Comparison of ENCODE assay signal across 31 cellular contexts in genomic region chr5:41112486-41113455, GRCh38. TPM values are rescaled to one million over a fixed set of nuclear protein-coding genes. Genes with fewer than 3 reads are reported as not detected.
DNase-seq lines count a peak whose midpoint lies in the region; ATAC-seq and TF ChIP-seq lines count a peak whose summit lies in the region.
"Had no signal": no experiment of that assay in that cellular context is flagged by ENCODE, and none has a peak within 500 bp of the region (broad histone marks: within the 10 kb centered on the region; RNA-seq: fewer than 3 reads in every experiment).

No MANE protein-coding gene starts in this region.

- no peak overlapping the region for H3K27ac ChIP-seq in right cardiac atrium (ENCODE audit: low read length)
- H3K27ac ChIP-seq in stomach smooth muscle (ENCODE audit: low read length) = peak overlapping the region; percentile 19
- H3K27ac ChIP-seq: ascending aorta, left lung, ovary, SJCRH30, spleen, thoracic aorta, vagina had no signal

- H3K4me1 ChIP-seq in right cardiac atrium (ENCODE audit: control insufficient read depth, insufficient read depth, low read length) (no peaks in the 10 kb centered on the region), adipocyte (ENCODE audit: control insufficient read depth, insufficient read depth, low read length) (peaks cover 43% of the 10 kb centered on the region), stomach smooth muscle (ENCODE audit: control insufficient read depth, insufficient read depth, low read length) (no peaks in the 10 kb centered on the region)
- H3K4me1 ChIP-seq: ascending aorta, left lung, SJCRH30, spleen had no signal

- ATAC-seq in left ventricle myocardium superior (peak; percentile 66), right cardiac atrium (no peak)
- ATAC-seq: esophagus mucosa; HCT116; left lung; stimulated activated naive CD8-positive, alpha-beta T cell treated with anti-CD3 and anti-CD28 coated beads, Interleukin-15, Interleukin-2, amounts not matched to agents 100 U/mL and 50 U/mL, for 24 hours had no signal

- DNase-seq in left ventricle myocardium superior (no peak), right cardiac atrium (no peak), adipocyte (ENCODE audit: low read depth) (peak; percentile 32), fibroblast of pulmonary artery (ENCODE audit: low read depth) (peak; percentile 39), NCI-H2196 treated with DMSO at 0.1 percent for 48 hours (lab: John Stamatoyannopoulos, UW; ENCODE audit: unreplicated experiment) (no peak), retina (no peak)
- no peak for DNase-seq in central memory CD4-positive, alpha-beta T cell
- DNase-seq: BE2C; caudate nucleus; left lung; NCI-H1048; NCI-H1694; NCI-H446 treated with DMSO at 0.1 percent for 48 hours; NCI-H82; ovary; SJCRH30; spleen; stimulated activated CD4-positive, alpha-beta T cell treated with anti-CD3 and anti-CD28 coated beads, Interleukin-2, amount 100 ng/mL, for 24 hours; stimulated activated naive CD8-positive, alpha-beta T cell treated with anti-CD3 and anti-CD28 coated beads, Interleukin-15, Interleukin-2, amounts not matched to agents 100 U/mL and 50 U/mL, for 24 hours; SW 1271 had no signal

- no peak for TF ChIP-seq CTCF in fibroblast of pulmonary artery (IDR thresholded peaks at IDR 0.05; ENCODE audit: low read length, missing control alignments)

- H3K4me3 ChIP-seq in right cardiac atrium (ENCODE audit: low read length) = no peak overlapping the region
- H3K4me3 ChIP-seq in adipocyte (ENCODE audit: low read length) = no peak overlapping the region
- H3K4me3 ChIP-seq in fibroblast of pulmonary artery (replicated peaks; ENCODE audit: low read depth, low read length) = no peak overlapping the region
- no peak overlapping the region for H3K4me3 ChIP-seq in stomach smooth muscle (ENCODE audit: low read length in 2 of 2)
- H3K4me3 ChIP-seq: ascending aorta, left lung, ovary, SJCRH30, spleen, thoracic aorta, vagina had no signal

- no peaks in the 10 kb centered on the region for H3K36me3 ChIP-seq in adipocyte (ENCODE audit: control insufficient read depth, insufficient read depth, low read length, severe bottlenecking)
- H3K36me3 ChIP-seq in stomach smooth muscle (ENCODE audit: control insufficient read depth in 2 of 2, insufficient read depth in 2 of 2, low read length in 2 of 2) = no peaks in the 10 kb centered on the region
- H3K36me3 ChIP-seq: ascending aorta, BE2C, left lung, ovary, SJCRH30, spleen, thoracic aorta, vagina had no signal

- H3K9ac ChIP-seq in adipocyte (ENCODE audit: low read length) (no peak overlapping the region), stomach smooth muscle (ENCODE audit: low read length in 2 of 2) (no peak overlapping the region)

- WGBS in right cardiac atrium = 82% methylated on average over 2 of the region's 2 CpGs

- intact Hi-C loops in left ventricle myocardium superior (cut with micrococcal nuclease) = no loop called here
- intact Hi-C loops in right cardiac atrium (cut with DNase I) = loop anchor here in 1 of 4 donors (10.0 kb wide), 1 partner anchor 208 kb away; the partner anchor contains the start of gene C7

- H3K9me3 ChIP-seq in right cardiac atrium (ENCODE audit: control insufficient read depth, low read length) (no peaks in the 10 kb centered on the region), adipocyte (ENCODE audit: control insufficient read depth, low read length) (no peaks in the 10 kb centered on the region), stomach smooth muscle (ENCODE audit: control insufficient read depth in 2 of 2, low read length in 2 of 2) (peaks cover 0 to 1% of the 10 kb centered on the region in 2 donors)
- H3K9me3 ChIP-seq: BE2C, left lung, ovary, SJCRH30, spleen, thoracic aorta, vagina had no signal

- H3K27me3 ChIP-seq in right cardiac atrium (ENCODE audit: control insufficient read depth, insufficient read depth) (no peaks in the 10 kb centered on the region), adipocyte (replicated peaks; ENCODE audit: control insufficient read depth, insufficient read depth, low read length) (no peaks in the 10 kb centered on the region), stomach smooth muscle (ENCODE audit: control insufficient read depth in 1 of 2, insufficient read depth in 2 of 2, low read length in 2 of 2) (no peaks in the 10 kb centered on the region)
- H3K27me3 ChIP-seq: ascending aorta, BE2C, left lung, ovary, SJCRH30, spleen, vagina had no signal

RNA-seq across cellular contexts. Expression of gene MROH2B, which starts 41.6 kb away (rescaled TPM):
- total RNA-seq in left ventricle myocardium superior (not detected), right cardiac atrium (not detected)
- polyA plus RNA-seq in right cardiac atrium = not detected
- total RNA-seq: A172, ascending aorta, esophagus mucosa, HT-29, left lung, mesenteric fat pad, neural crest cell, ovary, renal cortical epithelial cell, SJCRH30, spleen, thoracic aorta, vagina had no signal
- polyA plus RNA-seq: spleen had no signal

Comparison
In these comparisons a context has a peak if more than half of its experiments do, and no peak if none do; other contexts are left out.
1. DNase-seq: peak in adipocyte (single experiment) and fibroblast of pulmonary artery (single experiment); none in left ventricle myocardium superior (single experiment), right cardiac atrium (0 of 3), NCI-H2196 treated with DMSO at 0.1 percent for 48 hours (single experiment), retina (single experiment) and central memory CD4-positive, alpha-beta T cell (single experiment).